In the genomic region with DNA sequence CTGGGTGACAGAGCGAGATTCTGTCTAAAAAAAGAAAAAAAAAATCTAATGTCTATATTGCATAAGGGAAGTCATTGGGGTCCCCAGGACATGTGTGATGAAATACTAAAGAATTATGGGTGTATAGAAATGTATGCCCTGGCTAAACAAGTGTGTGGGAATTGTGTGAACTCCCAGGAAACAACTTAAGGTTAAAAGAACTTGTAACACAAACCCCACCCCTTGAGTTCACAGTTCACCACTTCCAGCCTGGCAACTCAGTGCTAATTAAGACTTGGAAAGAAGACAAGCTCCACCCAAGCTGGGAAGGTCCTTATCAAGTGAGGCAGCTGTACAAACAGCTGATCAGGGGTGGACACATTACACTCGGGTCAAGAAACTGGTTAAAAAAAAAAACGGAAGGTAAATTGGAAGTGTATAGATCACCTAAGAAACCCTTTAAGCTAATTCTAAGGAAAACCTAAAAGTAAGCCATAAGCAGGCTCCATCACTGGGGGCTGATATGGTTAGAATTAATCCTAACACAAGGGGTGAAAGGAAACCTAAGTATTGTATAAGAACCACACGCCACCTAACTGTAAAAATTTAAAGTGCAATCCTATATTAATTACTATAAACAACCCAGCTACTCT, we compare ENCODE assay signal across 8 cellular contexts. TPM values are rescaled to one million over a fixed set of nuclear protein-coding genes. Genes with fewer than 3 reads are reported as not detected.
DNase-seq lines count a peak whose midpoint lies in the region; ATAC-seq and TF ChIP-seq lines count a peak whose summit lies in the region.

No MANE protein-coding gene starts in this region.

- H3K9me3 ChIP-seq in gastroesophageal sphincter: no peaks in the 10 kb centered on the region

- H3K36me3 ChIP-seq in gastroesophageal sphincter: no peaks in the 10 kb centered on the region

- TF ChIP-seq CTCF in GM12872 (IDR thresholded peaks at IDR 0.05; ENCODE audit: insufficient read depth, low read depth, low read length) (peak; percentile 27; the same call in 1 of the 3 replicates), gastroesophageal sphincter (IDR thresholded peaks at IDR 0.05) (no peak)

- ATAC-seq in gastroesophageal sphincter (no peak), HG03571 (IDR thresholded peaks at IDR 0.05; ENCODE audit: unreplicated experiment) (no peak)

- H3K4me3 ChIP-seq in gastroesophageal sphincter: no peak overlapping the region

- no peaks in the 10 kb centered on the region for H3K27me3 ChIP-seq in gastroesophageal sphincter

- peaks cover 8 to 48% (median 21%) of the 10 kb centered on the region in 3 donors for H3K4me1 ChIP-seq in gastroesophageal sphincter

- no peak for TF ChIP-seq POLR2A in gastroesophageal sphincter (IDR thresholded peaks at IDR 0.05)

- TF ChIP-seq EP300 in gastroesophageal sphincter (IDR thresholded peaks at IDR 0.05): no peak

- peak; percentile 59 for DNase-seq in A172 (ENCODE audit: low spot score)
- DNase-seq in OCI-M1 (lab: John Stamatoyannopoulos, UW): peak; percentile 97
- no peak for DNase-seq in cerebellar nuclear complex (lab: John Stamatoyannopoulos, UW)
- no peak for DNase-seq in activated gamma-delta T cell (lab: John Stamatoyannopoulos, UW)
- DNase-seq in GDM1 (lab: John Stamatoyannopoulos, UW): no peak

- H3K27ac ChIP-seq in gastroesophageal sphincter: peak overlapping the region in 3 of 4 donors; percentile 78 to 86 (median 82)

- WGBS in gastroesophageal sphincter (ENCODE audit: low coverage in 1 of 2), 2 donors: 26 to 41% methylated on average over 3 to 4 of the region's 4 CpGs

RNA-seq across cellular contexts. Expression of a gene that starts 25.2 kb away (rescaled TPM):
- 244 and 284 TPM in 2 replicates for total RNA-seq in A172 (2014; rRNA removed; shearing (Covaris generic))
- total RNA-seq in gastroesophageal sphincter: 100 to 1,000 TPM; 281 to 626 (median 424) TPM

Comparison
In these comparisons a context has a peak if more than half of its experiments do, and no peak if none do; other contexts are left out.
1. DNase-seq: peak in A172 (single experiment) and OCI-M1 (single experiment); none in cerebellar nuclear complex (0 of 2), activated gamma-delta T cell (single experiment) and GDM1 (single experiment).